ENCODE assay signal across 8 cellular contexts in the genomic region with DNA sequence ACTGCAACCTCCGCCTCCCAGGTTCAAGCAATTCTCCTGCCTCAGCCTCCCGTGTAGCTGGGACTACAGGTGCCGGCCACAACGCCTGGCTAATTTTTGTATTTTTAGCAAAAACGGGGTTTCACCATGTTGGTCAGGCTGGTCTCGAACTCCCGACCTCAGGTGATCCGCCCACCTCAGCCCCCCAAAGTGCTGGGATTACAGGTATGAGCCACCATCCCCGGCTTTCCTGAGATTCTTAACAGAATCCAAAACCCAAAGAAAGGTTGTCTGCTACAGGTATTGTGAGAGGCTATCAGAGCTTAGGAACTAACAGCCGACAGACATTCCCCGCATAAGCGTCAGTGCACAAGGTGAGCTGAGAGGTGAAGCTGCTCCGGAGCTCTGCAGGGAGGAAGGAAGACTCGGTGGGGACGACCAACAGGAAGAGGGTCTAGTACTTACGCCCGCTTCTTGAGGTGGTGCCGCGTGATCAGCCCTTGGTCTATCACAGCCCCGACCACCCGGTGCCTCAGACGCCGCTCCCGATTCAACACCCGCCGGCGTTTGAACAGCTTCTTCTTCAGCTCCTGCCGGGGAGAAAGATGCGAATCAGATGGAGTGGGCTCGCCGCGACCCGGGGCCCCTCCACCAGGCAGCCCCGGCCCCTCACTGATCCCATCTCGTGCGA. TPM values are rescaled to one million over a fixed set of nuclear protein-coding genes. Genes with fewer than 3 reads are reported as not detected.
DNase-seq lines count a peak whose midpoint lies in the region; ATAC-seq and TF ChIP-seq lines count a peak whose summit lies in the region.

No MANE protein-coding gene starts in this region.

- peaks cover 20% of the 10 kb centered on the region for H3K4me1 ChIP-seq in effector memory CD4-positive, alpha-beta T cell (ENCODE audit: control insufficient read depth, insufficient read depth, low read length, poor library complexity, severe bottlenecking)
- H3K4me1 ChIP-seq in mononuclear cell (ENCODE audit: insufficient read depth, low read length) (peaks cover 40% of the 10 kb centered on the region), thoracic aorta (ENCODE audit: control insufficient read depth in 1 of 2, low read depth in 2 of 2) (peaks cover 21 to 33% of the 10 kb centered on the region in 2 donors)

- no peak for TF ChIP-seq CTCF in VCaP (conservative IDR thresholded peaks at IDR 0.05)
- TF ChIP-seq CTCF in thoracic aorta (IDR thresholded peaks at IDR 0.05), result no peak

- H3K27me3 ChIP-seq in effector memory CD4-positive, alpha-beta T cell (replicated peaks; ENCODE audit: control insufficient read depth, insufficient read depth, low read length, poor library complexity, severe bottlenecking), result no peaks in the 10 kb centered on the region
- H3K27me3 ChIP-seq in mononuclear cell (ENCODE audit: insufficient read depth, low read length) (no peaks in the 10 kb centered on the region), thoracic aorta (replicated peaks; ENCODE audit: insufficient read depth) (no peaks in the 10 kb centered on the region)

- H3K27ac ChIP-seq in VCaP (peak overlapping the region; percentile 95), thoracic aorta (peak overlapping the region; percentile 86 to 90)
- peak overlapping the region; percentile 68 for H3K27ac ChIP-seq in effector memory CD4-positive, alpha-beta T cell (ENCODE audit: insufficient read depth, low read length, poor library complexity, severe bottlenecking)

- peak; percentile 70 for DNase-seq in SIG-M5 treated with dmso at 0.1 percent for 504 hours (lab: John Stamatoyannopoulos, UW; ENCODE audit: unreplicated experiment)
- no peak for DNase-seq in SIG-M5 (lab: John Stamatoyannopoulos, UW)
- peak; percentile 40 for DNase-seq in NCI-H128 (lab: John Stamatoyannopoulos, UW; ENCODE audit: unreplicated experiment)
- DNase-seq in effector memory CD4-positive, alpha-beta T cell, result peak in 2 of 3 donors; percentile 20 to 34
- no peak for DNase-seq in thoracic aorta (ENCODE audit: low spot score)

- ATAC-seq in HG02642 (IDR thresholded peaks at IDR 0.05; ENCODE audit: poor library complexity, unreplicated experiment) (peak; percentile 30), thoracic aorta (ENCODE audit: insufficient number of reproducible peaks, low FRiP score, low read depth) (peak; percentile 5)

- peak overlapping the region; percentile 75 for H3K4me3 ChIP-seq in effector memory CD4-positive, alpha-beta T cell (ENCODE audit: insufficient read depth, low read depth, low read length, poor library complexity, severe bottlenecking)
- peak overlapping the region; percentile 95 for H3K4me3 ChIP-seq in mononuclear cell (ENCODE audit: low read length)
- H3K4me3 ChIP-seq in thoracic aorta, result peak overlapping the region; percentile 72

- H3K36me3 ChIP-seq in effector memory CD4-positive, alpha-beta T cell (ENCODE audit: control insufficient read depth, insufficient read depth, low read length), result peaks cover 22% of the 10 kb centered on the region
- H3K36me3 ChIP-seq in thoracic aorta, result peaks cover 9% of the 10 kb centered on the region

- H3K9me3 ChIP-seq in effector memory CD4-positive, alpha-beta T cell (ENCODE audit: control insufficient read depth, low read length), result no peaks in the 10 kb centered on the region
- H3K9me3 ChIP-seq in mononuclear cell (ENCODE audit: low read depth, low read length) (no peaks in the 10 kb centered on the region), thoracic aorta (no peaks in the 10 kb centered on the region)

RNA-seq across cellular contexts. Expression of a gene that starts 0.5 kb away (rescaled TPM):
- total RNA-seq in mononuclear cell, result 4.9 TPM
- total RNA-seq in thoracic aorta, result 10 to 100 TPM; 20.5 to 28.6 TPM

RNA-seq across cellular contexts. Expression of a gene that starts 0.6 kb away (rescaled TPM):
- total RNA-seq in mononuclear cell (58.0 TPM), thoracic aorta (1 to 10 TPM; 1.5 to 2.9 TPM)

RNA-seq across cellular contexts. Expression of a gene that starts 6.9 kb away (rescaled TPM):
- total RNA-seq in mononuclear cell (1.3 TPM), thoracic aorta (1 to 10 TPM; 2.3 to 7.3 TPM)

RNA-seq across cellular contexts. Expression of a gene that starts 7.5 kb away (rescaled TPM):
- total RNA-seq in mononuclear cell (5.9 TPM), thoracic aorta (1 to 10 TPM; 3.7 to 7.8 TPM)

RNA-seq across cellular contexts. Expression of a gene that starts 11.4 kb away (rescaled TPM):
- total RNA-seq in mononuclear cell (12.4 TPM), thoracic aorta (10 to 100 TPM; 16.4 to 24.3 TPM)

Comparison
In these comparisons a context has a peak if more than half of its experiments do, and no peak if none do; other contexts are left out.
1. DNase-seq: peak in SIG-M5 treated with dmso at 0.1 percent for 504 hours (single experiment), NCI-H128 (single experiment) and effector memory CD4-positive, alpha-beta T cell (2 of 3); none in SIG-M5 (single experiment) and thoracic aorta (single experiment).
2. RNA of a gene that starts 0.6 kb away (total RNA-seq): 58.0 TPM in mononuclear cell (single experiment); 1.5 to 2.9 TPM in thoracic aorta; every median in the first group is over 10 times any median in the second.
3. Peak in every context shown above with its lines, with median percentiles within 50 percentile points of each other: H3K27ac ChIP-seq and H3K4me3 ChIP-seq.